Comparison of ENCODE assay signal across 7 cellular contexts in genomic region chr17:51684214-51684613, GRCh38.
"Had no signal": no experiment of that assay in that cellular context is flagged by ENCODE, and none has a peak within 500 bp of the region (broad histone marks: within the 10 kb centered on the region; RNA-seq: fewer than 3 reads in every experiment).

No MANE protein-coding gene starts in this region.

- H3K4me1 ChIP-seq: HAP-1 had no signal

- H3K27ac Mint-ChIP-seq: HFFc6 had no signal

- ATAC-seq: HCT116, K562 had no signal

- DNase-seq: GOT3, HFFc6, IMR-90, KG1 had no signal

- H3K4me3 Mint-ChIP-seq: HFFc6 had no signal

- H3K4me3 ChIP-seq: HAP-1, K562 had no signal

- H3K9me3 ChIP-seq: HAP-1 had no signal

- H3K36me3 ChIP-seq: HAP-1 had no signal
